1 cellular context compared by ENCODE assay signal in genomic region chr18:7367336-7367735, GRCh38.
TF ChIP-seq lines count a peak whose summit lies in the region.

No MANE protein-coding gene starts in this region.

TF ChIP-seq in WTC11, 78 proteins besides CTCF, POLR2A, EP300 and RAD21 (continued from another document):
- TF ChIP-seq PREB (CRISPR knock-in tag; IDR thresholded peaks at IDR 0.05; ENCODE audit: borderline replicate concordance), result no peak
- no peak for TF ChIP-seq HMGXB4 (CRISPR knock-in tag; IDR thresholded peaks at IDR 0.05)
- TF ChIP-seq E2F1 (CRISPR knock-in tag; IDR thresholded peaks at IDR 0.05), result no peak
- TF ChIP-seq ATF1 (CRISPR knock-in tag; IDR thresholded peaks at IDR 0.05), result no peak
- no peak for TF ChIP-seq FOXJ3 (CRISPR knock-in tag; IDR thresholded peaks at IDR 0.05; ENCODE audit: borderline replicate concordance)
- no peak for TF ChIP-seq MLX (CRISPR knock-in tag; IDR thresholded peaks at IDR 0.05)
- no peak for TF ChIP-seq ZSCAN18 (CRISPR knock-in tag; IDR thresholded peaks at IDR 0.05)
- no peak for TF ChIP-seq E2F4 (CRISPR knock-in tag; IDR thresholded peaks at IDR 0.05; ENCODE audit: borderline replicate concordance, low read depth)
- no peak for TF ChIP-seq SMAD4 (CRISPR knock-in tag; IDR thresholded peaks at IDR 0.05)
- TF ChIP-seq ERG (CRISPR knock-in tag; IDR thresholded peaks at IDR 0.05), result no peak
- no peak for TF ChIP-seq ZBTB21 (CRISPR knock-in tag; IDR thresholded peaks at IDR 0.05; ENCODE audit: borderline replicate concordance)
- no peak for TF ChIP-seq KAT7 (CRISPR knock-in tag; IDR thresholded peaks at IDR 0.05; ENCODE audit: borderline replicate concordance)
